In genomic region chr2:172102159-172102857, GRCh38 we compare ENCODE assay signal across 1 cellular context.
TF ChIP-seq lines count a peak whose summit lies in the region.

No MANE protein-coding gene starts in this region.

TF ChIP-seq in H1, 55 proteins besides CTCF, POLR2A, EP300 and RAD21:
- TF ChIP-seq BACH1 (IDR thresholded peaks at IDR 0.05; ENCODE audit: low read length), result no peak
- TF ChIP-seq SIRT6 (IDR thresholded peaks at IDR 0.05; ENCODE audit: low read length), result no peak
- no peak for TF ChIP-seq RNF2 (IDR thresholded peaks at IDR 0.05; ENCODE audit: borderline replicate concordance, low read depth, low read length, missing control alignments, poor library complexity, severe bottlenecking)
- no peak for TF ChIP-seq JUND (IDR thresholded peaks at IDR 0.05; ENCODE audit: low read length)
- TF ChIP-seq CHD2 (IDR thresholded peaks at IDR 0.05; ENCODE audit: low read length), result no peak
- no peak for TF ChIP-seq CREB1 (IDR thresholded peaks at IDR 0.05)
- TF ChIP-seq POLR2AphosphoS5 (IDR thresholded peaks at IDR 0.05; ENCODE audit: low read depth, low read length), result no peak
- TF ChIP-seq, protein P1, sequence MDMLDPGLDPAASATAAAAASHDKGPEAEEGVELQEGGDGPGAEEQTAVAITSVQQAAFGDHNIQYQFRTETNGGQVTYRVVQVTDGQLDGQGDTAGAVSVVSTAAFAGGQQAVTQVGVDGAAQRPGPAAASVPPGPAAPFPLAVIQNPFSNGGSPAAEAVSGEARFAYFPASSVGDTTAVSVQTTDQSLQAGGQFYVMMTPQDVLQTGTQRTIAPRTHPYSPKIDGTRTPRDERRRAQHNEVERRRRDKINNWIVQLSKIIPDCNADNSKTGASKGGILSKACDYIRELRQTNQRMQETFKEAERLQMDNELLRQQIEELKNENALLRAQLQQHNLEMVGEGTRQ (IDR thresholded peaks at IDR 0.05; ENCODE audit: low read length), result no peak
- TF ChIP-seq TBP (IDR thresholded peaks at IDR 0.05; ENCODE audit: low read depth, low read length), result peak; percentile 21; the same call in 1 of the 2 replicates
- no peak; the same call in 1 of the 2 replicates for TF ChIP-seq RBBP5 (IDR thresholded peaks at IDR 0.05; ENCODE audit: borderline replicate concordance, low read depth, low read length)
- no peak for TF ChIP-seq BCL11A (IDR thresholded peaks at IDR 0.05; ENCODE audit: low read depth in 2 of 2, low read length in 2 of 2)
- no peak for TF ChIP-seq ATF3 (IDR thresholded peaks at IDR 0.05; ENCODE audit: insufficient read depth, low read depth, low read length)
- no peak for TF ChIP-seq NRF1 (IDR thresholded peaks at IDR 0.05; ENCODE audit: low read depth, low read length)
- TF ChIP-seq ATF2 (IDR thresholded peaks at IDR 0.05; ENCODE audit: low read length), result no peak
- TF ChIP-seq SP4 (IDR thresholded peaks at IDR 0.05; ENCODE audit: low read length), result no peak
- TF ChIP-seq RFX5 (IDR thresholded peaks at IDR 0.05; ENCODE audit: borderline replicate concordance, low read depth, low read length), result no peak
- no peak for TF ChIP-seq BRCA1 (IDR thresholded peaks at IDR 0.05; ENCODE audit: low read depth, low read length)
- TF ChIP-seq CBX5 (IDR thresholded peaks at IDR 0.05; ENCODE audit: low read depth, low read length), result no peak
- TF ChIP-seq SP1 (IDR thresholded peaks at IDR 0.05; ENCODE audit: low read depth, low read length), result no peak
- TF ChIP-seq TEAD4 (IDR thresholded peaks at IDR 0.05; ENCODE audit: low read depth, low read length), result no peak
- 0 out of 4 replicates have a peak, but pooled peaks of 1 of the 2 experiments have one; percentile 27 for TF ChIP-seq SIN3A (conservative IDR thresholded peaks at IDR 0.05 in 1 of 2, IDR thresholded peaks at IDR 0.05 in 1 of 2; ENCODE audit: low read depth in 1 of 2, low read length in 2 of 2)
- no peak for TF ChIP-seq SRF (IDR thresholded peaks at IDR 0.05; ENCODE audit: low read depth, low read length)
- TF ChIP-seq, protein P2, sequence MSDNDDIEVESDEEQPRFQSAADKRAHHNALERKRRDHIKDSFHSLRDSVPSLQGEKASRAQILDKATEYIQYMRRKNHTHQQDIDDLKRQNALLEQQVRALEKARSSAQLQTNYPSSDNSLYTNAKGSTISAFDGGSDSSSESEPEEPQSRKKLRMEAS (IDR thresholded peaks at IDR 0.05), result 0 out of 2 replicates have a peak, but pooled peaks have one; percentile 7
- TF ChIP-seq SP2 (IDR thresholded peaks at IDR 0.05; ENCODE audit: low read length), result no peak
- no peak for TF ChIP-seq HDAC6 (IDR thresholded peaks at IDR 0.05; ENCODE audit: low read depth, low read length)
- no peak for TF ChIP-seq GABPA (IDR thresholded peaks at IDR 0.05; ENCODE audit: borderline replicate concordance, insufficient read depth, low read length)
- TF ChIP-seq HDAC2 (IDR thresholded peaks at IDR 0.05; ENCODE audit: borderline replicate concordance in 1 of 2, low read depth in 2 of 2, low read length in 2 of 2), result no peak
- TF ChIP-seq CHD1 (IDR thresholded peaks at IDR 0.05; ENCODE audit: low read depth, low read length), result no peak
- TF ChIP-seq JUN (IDR thresholded peaks at IDR 0.05; ENCODE audit: low read depth, low read length), result no peak
- TF ChIP-seq PHF8 (conservative IDR thresholded peaks at IDR 0.05; ENCODE audit: low read depth, low read length), result peak; percentile 18; the same call in 1 of the 2 replicates
- no peak for TF ChIP-seq GTF2F1 (IDR thresholded peaks at IDR 0.05; ENCODE audit: borderline replicate concordance, low read depth, low read length)
- no peak; the same call in 1 of the 2 replicates for TF ChIP-seq E2F6 (IDR thresholded peaks at IDR 0.05)
- TF ChIP-seq TAF7 (optimal IDR thresholded peaks at IDR 0.05; ENCODE audit: borderline replicate concordance, low read depth, low read length), result no peak
- peak; percentile 8 for TF ChIP-seq ASH2L (IDR thresholded peaks at IDR 0.05; ENCODE audit: low read length)
- TF ChIP-seq KDM1A (IDR thresholded peaks at IDR 0.05; ENCODE audit: borderline replicate concordance, low read length), result no peak
- no peak for TF ChIP-seq POU5F1 (IDR thresholded peaks at IDR 0.05; ENCODE audit: low read depth, low read length)
- no peak for TF ChIP-seq EGR1 (IDR thresholded peaks at IDR 0.05; ENCODE audit: borderline replicate concordance, low read depth, low read length)
- no peak for TF ChIP-seq EZH2 (IDR thresholded peaks at IDR 0.05; ENCODE audit: low read depth, low read length, severe bottlenecking)
- peak; percentile 23 for TF ChIP-seq CTBP2 (IDR thresholded peaks at IDR 0.05; ENCODE audit: borderline replicate concordance, insufficient read depth, insufficient read length, low read length)
- no peak for TF ChIP-seq NANOG (IDR thresholded peaks at IDR 0.05; ENCODE audit: insufficient read depth, low read depth, low read length, poor library complexity, severe bottlenecking)
- TF ChIP-seq YY1 (IDR thresholded peaks at IDR 0.05; ENCODE audit: low read depth, low read length), result no peak
- TF ChIP-seq CHD7 (IDR thresholded peaks at IDR 0.05; ENCODE audit: insufficient replicate concordance, low read length), result no peak
- TF ChIP-seq CBX8 (IDR thresholded peaks at IDR 0.05; ENCODE audit: borderline replicate concordance, low read depth, low read length), result no peak
- TF ChIP-seq SUZ12 (IDR thresholded peaks at IDR 0.05; ENCODE audit: low read length), result no peak; the same call in 1 of the 2 replicates
- TF ChIP-seq MAFK (IDR thresholded peaks at IDR 0.05; ENCODE audit: low read depth, low read length), result no peak
- no peak for TF ChIP-seq ZNF274 (IDR thresholded peaks at IDR 0.05; ENCODE audit: borderline replicate concordance, extremely low read depth, low read length)
- TF ChIP-seq KDM5A (IDR thresholded peaks at IDR 0.05; ENCODE audit: low read length), result no peak
- TF ChIP-seq SIX5 (IDR thresholded peaks at IDR 0.05; ENCODE audit: low read depth, low read length), result no peak
- no peak for TF ChIP-seq FOSL1 (IDR thresholded peaks at IDR 0.05; ENCODE audit: insufficient read depth, low read depth, low read length)
- no peak for TF ChIP-seq SAP30 (IDR thresholded peaks at IDR 0.05; ENCODE audit: insufficient read depth, insufficient replicate concordance, low read length)
- no peak for TF ChIP-seq TAF1 (IDR thresholded peaks at IDR 0.05; ENCODE audit: low read depth, low read length)
- no peak for TF ChIP-seq CEBPB (IDR thresholded peaks at IDR 0.05; ENCODE audit: low read depth, low read length)
- no peak for TF ChIP-seq RXRA (IDR thresholded peaks at IDR 0.05; ENCODE audit: insufficient read depth, low read depth, low read length)
- peak; percentile 66 for TF ChIP-seq KDM4A (IDR thresholded peaks at IDR 0.05; ENCODE audit: low read depth, low read length, severe bottlenecking)
- TF ChIP-seq TCF12 (IDR thresholded peaks at IDR 0.05; ENCODE audit: low read depth, low read length), result no peak
